ENCODE assay signal across 8 cellular contexts in the genomic region with DNA sequence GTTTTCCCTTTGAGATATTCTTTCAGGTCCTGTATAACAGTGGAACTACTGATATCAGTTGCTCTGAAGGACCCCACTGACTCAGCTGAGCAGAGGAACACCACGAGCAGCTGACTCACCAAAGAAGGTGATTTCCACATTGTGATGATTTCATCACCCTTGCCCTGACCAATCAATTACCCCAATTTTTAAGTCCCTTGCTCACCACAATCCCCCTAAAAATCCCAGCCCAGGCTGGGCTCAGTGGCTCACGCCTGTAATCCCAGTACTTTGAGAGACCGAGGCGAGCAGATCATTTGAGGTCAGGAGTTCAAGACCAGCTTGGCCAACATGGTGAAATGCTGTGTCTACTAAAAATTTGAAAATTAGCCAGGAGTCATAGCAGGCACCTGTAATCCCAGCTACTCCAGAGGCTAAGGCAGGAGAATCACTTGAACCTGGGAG.
DNase-seq lines count a peak whose midpoint lies in the region; ATAC-seq and TF ChIP-seq lines count a peak whose summit lies in the region.

No MANE protein-coding gene starts in this region.

- H3K4me3 ChIP-seq in vagina: no peak overlapping the region

- no peaks in the 10 kb centered on the region for H3K27me3 ChIP-seq in vagina

- H3K9me3 ChIP-seq in vagina: no peaks in the 10 kb centered on the region

- H3K27ac ChIP-seq in epithelial cell of prostate: peak overlapping the region; percentile 78
- H3K27ac ChIP-seq in vagina: no peak overlapping the region

- no peak for TF ChIP-seq POLR2A in vagina (IDR thresholded peaks at IDR 0.05)

- H3K4me1 ChIP-seq in vagina: no peaks in the 10 kb centered on the region

- ATAC-seq in GM21529 (IDR thresholded peaks at IDR 0.05; ENCODE audit: unreplicated experiment) (peak; percentile 69), GM21737 (IDR thresholded peaks at IDR 0.05; ENCODE audit: unreplicated experiment) (no peak)

- no peak for TF ChIP-seq CTCF in vagina (IDR thresholded peaks at IDR 0.05)

- intact Hi-C loops in vagina (cut with DNase I): no loop called here

- peak; percentile 61 for DNase-seq in AG08395 (ENCODE audit: low spot score)
- DNase-seq in RKO (ENCODE audit: low spot score): peak; percentile 82
- DNase-seq in epithelial cell of prostate (ENCODE audit: low read depth, low spot score): peak; percentile 85
- DNase-seq in stimulated activated CD8-positive, alpha-beta memory T cell treated with anti-CD3 and anti-CD28 coated beads, Interleukin-15, amount 100 ng/mL, for 48 hours (ENCODE audit: low read depth in 2 of 2): peak; percentile 42 to 60
- no peak for DNase-seq in vagina (ENCODE audit: extremely low spot score in 2 of 2)
- DNase-seq in ecto neural progenitor cell (ENCODE audit: low spot score): no peak

- no peaks in the 10 kb centered on the region for H3K36me3 ChIP-seq in vagina

Comparison
In these comparisons a context has a peak if more than half of its experiments do, and no peak if none do; other contexts are left out.
1. DNase-seq: peak in AG08395 (single experiment), RKO (single experiment), epithelial cell of prostate (single experiment) and stimulated activated CD8-positive, alpha-beta memory T cell treated with anti-CD3 and anti-CD28 coated beads, Interleukin-15, amount 100 ng/mL, for 48 hours (2 of 2); none in vagina (0 of 2) and ecto neural progenitor cell (single experiment).